Comparison of ENCODE assay signal across 38 cellular contexts in the genomic region with DNA sequence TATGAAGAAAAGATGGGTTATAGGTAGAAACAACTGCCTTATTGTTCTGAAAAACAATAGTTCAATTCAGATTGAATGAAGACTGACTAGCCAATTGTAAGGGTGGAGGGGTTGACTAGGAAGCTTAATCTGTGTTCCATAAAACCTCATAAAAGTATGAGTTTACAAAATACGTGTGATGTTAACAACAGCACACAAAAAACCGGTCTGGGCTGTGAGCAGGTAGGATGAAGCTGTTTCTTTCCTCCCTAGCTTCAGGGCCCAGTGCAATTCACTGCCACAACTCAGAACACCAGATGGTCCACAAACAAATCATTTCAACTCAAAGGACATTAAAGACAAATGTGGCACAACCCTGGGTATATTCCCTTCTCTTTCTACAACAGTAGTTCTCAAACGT. TPM values are rescaled to one million over a fixed set of nuclear protein-coding genes. Genes with fewer than 3 reads are reported as not detected.
"Had no signal": no experiment of that assay in that cellular context is flagged by ENCODE, and none has a peak within 500 bp of the region (broad histone marks: within the 10 kb centered on the region; RNA-seq: fewer than 3 reads in every experiment).

No MANE protein-coding gene starts in this region.

- DNase-seq: activated B cell treated with CpG ODN at 0.5 μM for 24 hours; activated CD4-positive, alpha-beta memory T cell treated with anti-CD3 and anti-CD28 coated beads for 36 hours; activated CD4-positive, alpha-beta T cell treated with anti-CD3 and anti-CD28 coated beads for 4 hours; activated CD4-positive, alpha-beta T cell treated with anti-CD3 and anti-CD28 coated beads, Interleukin-2, amount 50 U/mL, for 1 hour; activated CD4-positive, CD25-positive, alpha-beta regulatory T cell treated with anti-CD3 and anti-CD28 coated beads, Interleukin-2, amount 50 U/mL, for 72 hours; activated CD8-positive, alpha-beta memory T cell treated with anti-CD3 and anti-CD28 coated beads, Interleukin-2, amount 50 U/mL, for 48 hours; activated effector memory CD4-positive, alpha-beta T cell treated with anti-CD3 and anti-CD28 coated beads, Interleukin-2, amount 50 U/mL, for 16 hours; activated naive CD4-positive, alpha-beta T cell; activated naive CD4-positive, alpha-beta T cell treated with anti-CD3 and anti-CD28 coated beads, Interleukin-2, amount 50 U/mL, for 16 hours; activated naive CD8-positive, alpha-beta T cell treated with anti-CD3 and anti-CD28 coated beads for 36 hours; activated T-cell treated with anti-CD3 and anti-CD28 coated beads, Interleukin-2, amount 50 U/mL, for 48 hours; amniotic stem cell; aorta; brain microvascular endothelial cell; MM.1S; MV-4-11; NCI-H1092; NCI-H1436 treated with DMSO at 0.1 percent for 48 hours; NCI-H187 treated with DMSO at 0.1 percent for 48 hours; NCI-H2081; NCI-H2171 treated with DMSO at 0.1 percent for 48 hours; NCI-H2227 treated with DMSO at 0.1 percent for 48 hours; NCI-H446; NCI-H510A treated with DMSO at 0.1 percent for 48 hours; NCI-H526 treated with DMSO at 0.1 percent for 48 hours; NCI-H774; NK-92 treated with Interleukin-12 subunit alpha and Interleukin-12 subunit beta, amount 100 ng/mL, for 24 hours; PC-3; Peyer's patch; SIG-M5; SW 1271; T-helper 1 cell; T-helper 2 cell; T-helper 9 cell had no signal

- H3K27me3 ChIP-seq: Peyer's patch had no signal

- H3K9me3 ChIP-seq: Peyer's patch had no signal

- H3K9me3 Mint-ChIP-seq: activated B cell treated with CpG ODN at 0.5 μM for 24 hours; activated CD4-positive, alpha-beta memory T cell treated with anti-CD3 and anti-CD28 coated beads for 36 hours had no signal

- H3K4me3 ChIP-seq: Peyer's patch had no signal

- H3K4me3 Mint-ChIP-seq: activated B cell treated with CpG ODN at 0.5 μM for 24 hours; activated CD4-positive, alpha-beta memory T cell treated with anti-CD3 and anti-CD28 coated beads for 36 hours; activated naive CD8-positive, alpha-beta T cell treated with anti-CD3 and anti-CD28 coated beads for 36 hours had no signal

- H3K36me3 Mint-ChIP-seq: activated CD4-positive, alpha-beta memory T cell treated with anti-CD3 and anti-CD28 coated beads for 36 hours had no signal

- ATAC-seq: PC-3, Right ventricle myocardium inferior had no signal

- H3K27ac ChIP-seq: brain microvascular endothelial cell, KMS-11, Peyer's patch, RWPE1, VCaP had no signal

- H3K27ac Mint-ChIP-seq: activated B cell treated with CpG ODN at 0.5 μM for 24 hours; activated CD4-positive, alpha-beta memory T cell treated with anti-CD3 and anti-CD28 coated beads for 36 hours; activated naive CD8-positive, alpha-beta T cell treated with anti-CD3 and anti-CD28 coated beads for 36 hours had no signal

- H3K36me3 ChIP-seq: brain microvascular endothelial cell, Peyer's patch had no signal

- H3K9ac ChIP-seq: KMS-11 had no signal

RNA-seq across cellular contexts. Expression of a gene that starts 3.2 kb away (rescaled TPM):
- total RNA-seq: activated B cell treated with CpG ODN at 0.5 μM for 24 hours; activated CD4-positive, alpha-beta memory T cell treated with anti-CD3 and anti-CD28 coated beads for 36 hours; activated naive CD8-positive, alpha-beta T cell treated with anti-CD3 and anti-CD28 coated beads for 36 hours; PC-3; Right ventricle myocardium inferior had no signal
- polyA plus RNA-seq: aorta had no signal
